ENCODE assay signal across 1 cellular context in the genomic region with DNA sequence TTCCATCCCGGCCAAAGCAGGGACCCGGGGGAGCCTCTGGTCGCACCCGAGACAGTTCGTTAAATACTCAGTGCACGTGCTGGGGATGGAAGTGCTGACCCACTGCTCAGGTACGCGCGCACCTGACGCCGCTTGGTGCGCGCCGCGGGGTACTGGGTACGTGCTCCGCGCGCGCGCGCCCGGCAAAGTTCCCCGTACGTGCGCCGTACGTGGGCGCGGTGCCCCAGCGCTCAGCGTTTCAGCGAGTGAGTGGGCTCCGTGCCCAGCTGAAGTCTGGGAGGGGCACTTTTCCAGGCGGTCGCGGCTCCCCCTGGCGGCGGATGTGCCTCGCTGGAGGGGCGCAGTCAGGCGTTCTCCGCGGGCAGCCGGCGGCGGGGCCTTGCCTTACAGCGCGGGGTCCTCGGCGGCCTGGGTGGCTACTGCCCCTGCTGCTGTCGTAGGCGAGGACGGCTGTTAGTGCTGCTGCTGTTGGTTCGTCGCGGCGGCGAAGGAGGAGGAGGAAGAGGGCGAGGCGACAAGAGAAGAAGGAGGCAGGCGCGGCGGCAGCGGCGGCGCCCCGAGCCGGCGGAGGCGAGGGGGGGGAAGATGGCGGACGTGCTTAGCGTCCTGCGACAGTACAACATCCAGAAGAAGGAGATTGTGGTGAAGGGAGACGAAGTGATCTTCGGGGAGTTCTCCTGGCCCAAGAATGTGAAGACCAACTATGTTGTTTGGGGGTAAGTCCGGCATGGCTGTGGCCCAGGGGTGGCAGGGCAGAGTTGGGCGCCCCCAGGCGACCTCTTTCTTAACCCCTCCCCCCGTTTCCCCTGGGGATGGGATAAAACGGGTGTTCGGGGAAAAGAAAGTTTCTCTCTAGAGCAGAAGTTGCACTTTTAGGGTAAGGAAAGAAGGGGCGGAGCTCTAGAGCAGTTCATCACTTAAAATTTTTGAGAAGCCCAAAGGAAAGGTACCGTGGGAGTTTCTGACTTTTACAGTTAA.
A peak's percentile ranks its signal among the peaks of the same experiment; 100 is the strongest.
TF ChIP-seq lines count a peak whose summit lies in the region.

A gene (plus strand): TSS at position 416 of the 978 bp plus-strand sequence. CDS start 170 bp downstream, at position 586.

TF ChIP-seq in HepG2, 621 proteins besides CTCF, POLR2A, EP300 and RAD21 (continued from another document and continues in another):
- TF ChIP-seq DPF2 (CRISPR knock-in tag; IDR thresholded peaks at IDR 0.05; ENCODE audit: borderline replicate concordance, low read depth) = 0 out of 2 replicates have a peak, but pooled peaks have one; percentile 16
- no peak for TF ChIP-seq TCF7 (IDR thresholded peaks at IDR 0.05; ENCODE audit: low read depth)
- no peak for TF ChIP-seq PLRG1 (conservative IDR thresholded peaks at IDR 0.05)
- peak; percentile 96 for TF ChIP-seq SP4 (CRISPR knock-in tag; IDR thresholded peaks at IDR 0.05)
- no peak for TF ChIP-seq HMGA1 (CRISPR knock-in tag; conservative IDR thresholded peaks at IDR 0.05)
- TF ChIP-seq GFI1 (CRISPR knock-in tag; IDR thresholded peaks at IDR 0.05; ENCODE audit: borderline replicate concordance) = peak; percentile 86; the same call in 1 of the 2 replicates
- TF ChIP-seq ELF3 (CRISPR knock-in tag; IDR thresholded peaks at IDR 0.05) = peak; percentile 85
- TF ChIP-seq, protein P1, sequence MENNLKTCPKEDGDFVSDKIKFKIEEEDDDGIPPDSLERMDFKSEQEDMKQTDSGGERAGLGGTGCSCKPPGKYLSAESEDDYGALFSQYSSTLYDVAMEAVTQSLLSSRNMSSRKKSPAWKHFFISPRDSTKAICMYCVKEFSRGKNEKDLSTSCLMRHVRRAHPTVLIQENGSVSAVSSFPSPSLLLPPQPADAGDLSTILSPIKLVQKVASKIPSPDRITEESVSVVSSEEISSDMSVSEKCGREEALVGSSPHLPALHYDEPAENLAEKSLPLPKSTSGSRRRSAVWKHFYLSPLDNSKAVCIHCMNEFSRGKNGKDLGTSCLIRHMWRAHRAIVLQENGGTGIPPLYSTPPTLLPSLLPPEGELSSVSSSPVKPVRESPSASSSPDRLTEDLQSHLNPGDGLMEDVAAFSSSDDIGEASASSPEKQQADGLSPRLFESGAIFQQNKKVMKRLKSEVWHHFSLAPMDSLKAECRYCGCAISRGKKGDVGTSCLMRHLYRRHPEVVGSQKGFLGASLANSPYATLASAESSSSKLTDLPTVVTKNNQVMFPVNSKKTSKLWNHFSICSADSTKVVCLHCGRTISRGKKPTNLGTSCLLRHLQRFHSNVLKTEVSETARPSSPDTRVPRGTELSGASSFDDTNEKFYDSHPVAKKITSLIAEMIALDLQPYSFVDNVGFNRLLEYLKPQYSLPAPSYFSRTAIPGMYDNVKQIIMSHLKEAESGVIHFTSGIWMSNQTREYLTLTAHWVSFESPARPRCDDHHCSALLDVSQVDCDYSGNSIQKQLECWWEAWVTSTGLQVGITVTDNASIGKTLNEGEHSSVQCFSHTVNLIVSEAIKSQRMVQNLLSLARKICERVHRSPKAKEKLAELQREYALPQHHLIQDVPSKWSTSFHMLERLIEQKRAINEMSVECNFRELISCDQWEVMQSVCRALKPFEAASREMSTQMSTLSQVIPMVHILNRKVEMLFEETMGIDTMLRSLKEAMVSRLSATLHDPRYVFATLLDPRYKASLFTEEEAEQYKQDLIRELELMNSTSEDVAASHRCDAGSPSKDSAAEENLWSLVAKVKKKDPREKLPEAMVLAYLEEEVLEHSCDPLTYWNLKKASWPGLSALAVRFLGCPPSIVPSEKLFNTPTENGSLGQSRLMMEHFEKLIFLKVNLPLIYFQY (CRISPR knock-in tag; IDR thresholded peaks at IDR 0.05; ENCODE audit: borderline replicate concordance) = no peak
- TF ChIP-seq, protein P2, sequence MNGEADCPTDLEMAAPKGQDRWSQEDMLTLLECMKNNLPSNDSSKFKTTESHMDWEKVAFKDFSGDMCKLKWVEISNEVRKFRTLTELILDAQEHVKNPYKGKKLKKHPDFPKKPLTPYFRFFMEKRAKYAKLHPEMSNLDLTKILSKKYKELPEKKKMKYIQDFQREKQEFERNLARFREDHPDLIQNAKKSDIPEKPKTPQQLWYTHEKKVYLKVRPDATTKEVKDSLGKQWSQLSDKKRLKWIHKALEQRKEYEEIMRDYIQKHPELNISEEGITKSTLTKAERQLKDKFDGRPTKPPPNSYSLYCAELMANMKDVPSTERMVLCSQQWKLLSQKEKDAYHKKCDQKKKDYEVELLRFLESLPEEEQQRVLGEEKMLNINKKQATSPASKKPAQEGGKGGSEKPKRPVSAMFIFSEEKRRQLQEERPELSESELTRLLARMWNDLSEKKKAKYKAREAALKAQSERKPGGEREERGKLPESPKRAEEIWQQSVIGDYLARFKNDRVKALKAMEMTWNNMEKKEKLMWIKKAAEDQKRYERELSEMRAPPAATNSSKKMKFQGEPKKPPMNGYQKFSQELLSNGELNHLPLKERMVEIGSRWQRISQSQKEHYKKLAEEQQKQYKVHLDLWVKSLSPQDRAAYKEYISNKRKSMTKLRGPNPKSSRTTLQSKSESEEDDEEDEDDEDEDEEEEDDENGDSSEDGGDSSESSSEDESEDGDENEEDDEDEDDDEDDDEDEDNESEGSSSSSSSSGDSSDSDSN (CRISPR knock-in tag; IDR thresholded peaks at IDR 0.05) = peak; percentile 92
- TF ChIP-seq HOXD1 (CRISPR knock-in tag; IDR thresholded peaks at IDR 0.05) = peak; percentile 15; the same call in 1 of the 2 replicates
- 0 out of 2 replicates have a peak, but pooled peaks have one; percentile 80 for TF ChIP-seq DNMT3B (CRISPR knock-in tag; conservative IDR thresholded peaks at IDR 0.05)
- no peak for TF ChIP-seq NKX3-1 (CRISPR knock-in tag; IDR thresholded peaks at IDR 0.05)
- TF ChIP-seq ATF7 (IDR thresholded peaks at IDR 0.05) = no peak
- peak; percentile 48; the same call in 1 of the 2 replicates for TF ChIP-seq ATF7 (CRISPR knock-in tag; IDR thresholded peaks at IDR 0.05)
- no peak; the same call in 1 of the 2 replicates for TF ChIP-seq ZMYM3 (CRISPR knock-in tag; IDR thresholded peaks at IDR 0.05)
- TF ChIP-seq, protein P3, sequence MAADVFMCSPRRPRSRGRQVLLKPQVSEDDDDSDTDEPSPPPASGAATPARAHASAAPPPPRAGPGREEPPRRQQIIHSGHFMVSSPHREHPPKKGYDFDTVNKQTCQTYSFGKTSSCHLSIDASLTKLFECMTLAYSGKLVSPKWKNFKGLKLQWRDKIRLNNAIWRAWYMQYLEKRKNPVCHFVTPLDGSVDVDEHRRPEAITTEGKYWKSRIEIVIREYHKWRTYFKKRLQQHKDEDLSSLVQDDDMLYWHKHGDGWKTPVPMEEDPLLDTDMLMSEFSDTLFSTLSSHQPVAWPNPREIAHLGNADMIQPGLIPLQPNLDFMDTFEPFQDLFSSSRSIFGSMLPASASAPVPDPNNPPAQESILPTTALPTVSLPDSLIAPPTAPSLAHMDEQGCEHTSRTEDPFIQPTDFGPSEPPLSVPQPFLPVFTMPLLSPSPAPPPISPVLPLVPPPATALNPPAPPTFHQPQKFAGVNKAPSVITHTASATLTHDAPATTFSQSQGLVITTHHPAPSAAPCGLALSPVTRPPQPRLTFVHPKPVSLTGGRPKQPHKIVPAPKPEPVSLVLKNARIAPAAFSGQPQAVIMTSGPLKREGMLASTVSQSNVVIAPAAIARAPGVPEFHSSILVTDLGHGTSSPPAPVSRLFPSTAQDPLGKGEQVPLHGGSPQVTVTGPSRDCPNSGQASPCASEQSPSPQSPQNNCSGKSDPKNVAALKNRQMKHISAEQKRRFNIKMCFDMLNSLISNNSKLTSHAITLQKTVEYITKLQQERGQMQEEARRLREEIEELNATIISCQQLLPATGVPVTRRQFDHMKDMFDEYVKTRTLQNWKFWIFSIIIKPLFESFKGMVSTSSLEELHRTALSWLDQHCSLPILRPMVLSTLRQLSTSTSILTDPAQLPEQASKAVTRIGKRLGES (CRISPR knock-in tag; IDR thresholded peaks at IDR 0.05; ENCODE audit: borderline replicate concordance) = no peak
- TF ChIP-seq REXO4 (CRISPR knock-in tag; IDR thresholded peaks at IDR 0.05; ENCODE audit: borderline replicate concordance) = no peak
- TF ChIP-seq ZNF501 (CRISPR knock-in tag; IDR thresholded peaks at IDR 0.05) = peak; percentile 98
- TF ChIP-seq ZNF446 (CRISPR knock-in tag; IDR thresholded peaks at IDR 0.05) = peak; percentile 82; the same call in 1 of the 2 replicates
- peak; percentile 99 for TF ChIP-seq ZNF891 (CRISPR knock-in tag; IDR thresholded peaks at IDR 0.05)
- no peak for TF ChIP-seq CCAR2 (optimal IDR thresholded peaks at IDR 0.05; ENCODE audit: low read depth, low read length)
- TF ChIP-seq RBM39 (IDR thresholded peaks at IDR 0.05; ENCODE audit: low read depth, low read length, poor library complexity, severe bottlenecking) = peak; percentile 86
- TF ChIP-seq JDP2 (CRISPR knock-in tag; IDR thresholded peaks at IDR 0.05; ENCODE audit: borderline replicate concordance) = peak; percentile 50; the same call in 1 of the 2 replicates
- peak; percentile 51; the same call in 1 of the 2 replicates for TF ChIP-seq ARNTL (CRISPR knock-in tag; IDR thresholded peaks at IDR 0.05)
- TF ChIP-seq XBP1 (CRISPR knock-in tag; IDR thresholded peaks at IDR 0.05) = no peak
- TF ChIP-seq NFYC (CRISPR knock-in tag; IDR thresholded peaks at IDR 0.05) = peak; percentile 49; the same call in 1 of the 2 replicates
- TF ChIP-seq KDM6A (CRISPR knock-in tag; IDR thresholded peaks at IDR 0.05; ENCODE audit: low read depth) = no peak
- TF ChIP-seq TOPORS (CRISPR knock-in tag; IDR thresholded peaks at IDR 0.05) = peak; percentile 94
- no peak for TF ChIP-seq GABPA (IDR thresholded peaks at IDR 0.05; ENCODE audit: low read depth, low read length)
- peak; percentile 59 for TF ChIP-seq GABPA (CRISPR knock-in tag; IDR thresholded peaks at IDR 0.05; ENCODE audit: low read depth)
- TF ChIP-seq PHF21A (CRISPR knock-in tag; IDR thresholded peaks at IDR 0.05) = peak; percentile 92
- TF ChIP-seq, protein P4, sequence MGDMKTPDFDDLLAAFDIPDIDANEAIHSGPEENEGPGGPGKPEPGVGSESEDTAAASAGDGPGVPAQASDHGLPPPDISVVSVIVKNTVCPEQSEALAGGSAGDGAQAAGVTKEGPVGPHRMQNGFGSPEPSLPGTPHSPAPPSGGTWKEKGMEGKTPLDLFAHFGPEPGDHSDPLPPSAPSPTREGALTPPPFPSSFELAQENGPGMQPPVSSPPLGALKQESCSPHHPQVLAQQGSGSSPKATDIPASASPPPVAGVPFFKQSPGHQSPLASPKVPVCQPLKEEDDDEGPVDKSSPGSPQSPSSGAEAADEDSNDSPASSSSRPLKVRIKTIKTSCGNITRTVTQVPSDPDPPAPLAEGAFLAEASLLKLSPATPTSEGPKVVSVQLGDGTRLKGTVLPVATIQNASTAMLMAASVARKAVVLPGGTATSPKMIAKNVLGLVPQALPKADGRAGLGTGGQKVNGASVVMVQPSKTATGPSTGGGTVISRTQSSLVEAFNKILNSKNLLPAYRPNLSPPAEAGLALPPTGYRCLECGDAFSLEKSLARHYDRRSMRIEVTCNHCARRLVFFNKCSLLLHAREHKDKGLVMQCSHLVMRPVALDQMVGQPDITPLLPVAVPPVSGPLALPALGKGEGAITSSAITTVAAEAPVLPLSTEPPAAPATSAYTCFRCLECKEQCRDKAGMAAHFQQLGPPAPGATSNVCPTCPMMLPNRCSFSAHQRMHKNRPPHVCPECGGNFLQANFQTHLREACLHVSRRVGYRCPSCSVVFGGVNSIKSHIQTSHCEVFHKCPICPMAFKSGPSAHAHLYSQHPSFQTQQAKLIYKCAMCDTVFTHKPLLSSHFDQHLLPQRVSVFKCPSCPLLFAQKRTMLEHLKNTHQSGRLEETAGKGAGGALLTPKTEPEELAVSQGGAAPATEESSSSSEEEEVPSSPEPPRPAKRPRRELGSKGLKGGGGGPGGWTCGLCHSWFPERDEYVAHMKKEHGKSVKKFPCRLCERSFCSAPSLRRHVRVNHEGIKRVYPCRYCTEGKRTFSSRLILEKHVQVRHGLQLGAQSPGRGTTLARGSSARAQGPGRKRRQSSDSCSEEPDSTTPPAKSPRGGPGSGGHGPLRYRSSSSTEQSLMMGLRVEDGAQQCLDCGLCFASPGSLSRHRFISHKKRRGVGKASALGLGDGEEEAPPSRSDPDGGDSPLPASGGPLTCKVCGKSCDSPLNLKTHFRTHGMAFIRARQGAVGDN (CRISPR knock-in tag; IDR thresholded peaks at IDR 0.05) = peak; percentile 99
- 0 out of 2 replicates have a peak, but pooled peaks have one; percentile 22 for TF ChIP-seq JUNB (CRISPR knock-in tag; IDR thresholded peaks at IDR 0.05; ENCODE audit: borderline replicate concordance)
- TF ChIP-seq FOXA3 (CRISPR knock-in tag; IDR thresholded peaks at IDR 0.05) = peak; percentile 79
- TF ChIP-seq MTA1 (CRISPR knock-in tag; IDR thresholded peaks at IDR 0.05; ENCODE audit: borderline replicate concordance) = peak; percentile 92; the same call in 1 of the 2 replicates
- TF ChIP-seq ZNF543 (CRISPR knock-in tag; IDR thresholded peaks at IDR 0.05) = 0 out of 2 replicates have a peak, but pooled peaks have one; percentile 66
- no peak for TF ChIP-seq ZNF720 (CRISPR knock-in tag; IDR thresholded peaks at IDR 0.05)
- TF ChIP-seq, protein P5, sequence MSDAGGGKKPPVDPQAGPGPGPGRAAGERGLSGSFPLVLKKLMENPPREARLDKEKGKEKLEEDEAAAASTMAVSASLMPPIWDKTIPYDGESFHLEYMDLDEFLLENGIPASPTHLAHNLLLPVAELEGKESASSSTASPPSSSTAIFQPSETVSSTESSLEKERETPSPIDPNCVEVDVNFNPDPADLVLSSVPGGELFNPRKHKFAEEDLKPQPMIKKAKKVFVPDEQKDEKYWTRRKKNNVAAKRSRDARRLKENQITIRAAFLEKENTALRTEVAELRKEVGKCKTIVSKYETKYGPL (CRISPR knock-in tag; IDR thresholded peaks at IDR 0.05) = no peak
- 0 out of 2 replicates have a peak, but pooled peaks have one; percentile 41 for TF ChIP-seq TEAD2 (CRISPR knock-in tag; IDR thresholded peaks at IDR 0.05)
- peak; percentile 83 for TF ChIP-seq PITX1 (CRISPR knock-in tag; IDR thresholded peaks at IDR 0.05)
